Comparison of ENCODE assay signal across 14 cellular contexts in the genomic region with DNA sequence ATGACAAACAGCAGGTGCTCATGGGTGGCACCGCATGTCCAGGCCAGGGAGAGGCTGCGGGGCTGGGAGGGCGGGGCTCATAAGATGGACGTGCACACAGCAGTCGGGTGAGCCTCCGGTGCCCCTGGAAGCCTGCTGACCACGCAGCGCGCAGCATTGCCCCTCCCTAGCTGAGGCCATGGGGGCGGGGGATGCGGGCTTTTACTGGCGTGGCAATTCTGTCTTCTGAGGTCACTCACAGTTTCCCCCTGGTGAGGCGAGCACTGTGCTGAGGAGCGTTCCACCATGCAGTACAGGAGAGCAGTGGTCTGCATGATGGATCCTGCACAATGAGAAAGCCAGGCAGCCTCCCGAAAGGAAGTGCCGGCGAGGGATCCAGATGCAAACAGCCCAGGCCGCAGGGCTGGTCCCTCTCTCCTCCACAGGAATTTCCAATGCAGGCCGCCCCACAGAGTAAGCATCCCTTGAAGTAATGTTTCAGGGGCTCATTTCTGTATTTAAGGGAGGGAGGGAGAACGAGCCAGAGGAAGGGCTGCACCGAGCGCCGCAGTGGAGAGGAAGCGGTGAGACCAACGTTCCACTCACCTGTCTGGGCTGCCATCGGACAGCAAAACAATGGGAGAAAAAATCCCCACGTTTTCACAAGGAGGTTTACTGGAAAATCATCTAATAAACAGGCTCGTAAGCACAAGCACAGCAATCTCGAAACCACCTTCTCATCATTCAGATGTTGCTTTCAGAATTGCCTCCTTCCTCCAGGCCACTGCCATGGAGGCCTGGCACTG. TPM values are rescaled to one million over a fixed set of nuclear protein-coding genes. Genes with fewer than 3 reads are reported as not detected.
DNase-seq lines count a peak whose midpoint lies in the region; ATAC-seq, FAIRE-seq and TF ChIP-seq lines count a peak whose summit lies in the region.
"Had no signal": no experiment of that assay in that cellular context is flagged by ENCODE, and none has a peak within 500 bp of the region (broad histone marks: within the 10 kb centered on the region; RNA-seq: fewer than 3 reads in every experiment).

No MANE protein-coding gene starts in this region.

- TF ChIP-seq EP300 in SK-N-SH (IDR thresholded peaks at IDR 0.05; ENCODE audit: borderline replicate concordance in 1 of 2, low read depth in 1 of 2, low read length in 1 of 2): no peak
- TF ChIP-seq EP300 in ovary (IDR thresholded peaks at IDR 0.05): no peak

- no peaks in the 10 kb centered on the region for H3K36me3 ChIP-seq in SK-N-SH (replicated peaks in 1 of 2; ENCODE audit: control insufficient read depth in 1 of 2, insufficient read depth in 2 of 2, low read length in 1 of 2)
- no peaks in the 10 kb centered on the region for H3K36me3 ChIP-seq in naive thymus-derived CD4-positive, alpha-beta T cell (ENCODE audit: control insufficient read depth in 2 of 3, insufficient read depth in 3 of 3, low read length in 3 of 3)
- H3K36me3 ChIP-seq in ovary: no peaks in the 10 kb centered on the region
- H3K36me3 ChIP-seq in pancreas: no peaks in the 10 kb centered on the region
- H3K36me3 ChIP-seq: suprapubic skin had no signal

- H3K27me3 Mint-ChIP-seq in activated T-cell treated with anti-CD3 and anti-CD28 coated beads, Interleukin-2, amount 50 U/mL, for 4 hours (ENCODE audit: low read depth): no peaks in the 10 kb centered on the region
- peaks cover 0 to 2% (median 0%) of the 10 kb centered on the region in 5 donors for H3K27me3 Mint-ChIP-seq in naive thymus-derived CD4-positive, alpha-beta T cell
- H3K27me3 Mint-ChIP-seq in stimulated activated naive CD8-positive, alpha-beta T cell treated with anti-CD3 and anti-CD28 coated beads, Interleukin-15, Interleukin-2, amounts not matched to agents 100 ng/mL and 50 ng/mL, for 24 hours: peaks cover 3% of the 10 kb centered on the region

- peaks cover 65% of the 10 kb centered on the region; the same call in 1 of the 2 replicates for H3K27me3 ChIP-seq in SK-N-SH (ENCODE audit: insufficient read depth)
- no peaks in the 10 kb centered on the region for H3K27me3 ChIP-seq in naive thymus-derived CD4-positive, alpha-beta T cell (ENCODE audit: control insufficient read depth in 2 of 2, insufficient read depth in 2 of 2, low read length in 2 of 2)
- H3K27me3 ChIP-seq in ovary: no peaks in the 10 kb centered on the region
- no peaks in the 10 kb centered on the region for H3K27me3 ChIP-seq in pancreas

- TF ChIP-seq CTCF in SK-N-SH (IDR thresholded peaks at IDR 0.05): no peak
- TF ChIP-seq CTCF in ovary (IDR thresholded peaks at IDR 0.05): no peak
- no peak for TF ChIP-seq CTCF in pancreas (IDR thresholded peaks at IDR 0.05)

- intact Hi-C loops in naive thymus-derived CD4-positive, alpha-beta T cell (cut with micrococcal nuclease): loop anchor here (1.0 to 5.0 kb wide), 13 partner anchors 17 to 263 kb away; a partner anchor contains a TSS
- intact Hi-C loops in ovary (cut with DNase I) (no loop called here), pancreas (cut with DNase I) (no loop called here)

- no peak overlapping the region for H3K9ac ChIP-seq in SK-N-SH

- 26% methylated on average over 12 of the region's 29 CpGs for WGBS in SK-N-SH (ENCODE audit: low lambda C conversion rate)
- WGBS in ovary, 3 donors: 79 to 83% (median 80%) methylated on average over 28 to 29 of the region's 29 CpGs
- WGBS in pancreas, 2 donors: 68 to 79% methylated on average over 28 to 29 of the region's 29 CpGs

- H3K4me3 ChIP-seq in SK-N-SH (ENCODE audit: low read depth in 2 of 2, low read length in 1 of 2) (no peak overlapping the region), ovary (no peak overlapping the region), pancreas (no peak overlapping the region)
- H3K4me3 ChIP-seq in naive thymus-derived CD4-positive, alpha-beta T cell (ENCODE audit: low read length): peak overlapping the region; percentile 38
- H3K4me3 ChIP-seq: smooth muscle cell, suprapubic skin had no signal

- H3K4me3 Mint-ChIP-seq in activated T-cell treated with anti-CD3 and anti-CD28 coated beads, Interleukin-2, amount 50 U/mL, for 4 hours: peak overlapping the region; percentile 59
- peak overlapping the region in 9 of 10 donors; percentile 16 to 76 (median 63) for H3K4me3 Mint-ChIP-seq in naive thymus-derived CD4-positive, alpha-beta T cell
- H3K4me3 Mint-ChIP-seq in stimulated activated naive CD8-positive, alpha-beta T cell treated with anti-CD3 and anti-CD28 coated beads, Interleukin-15, Interleukin-2, amounts not matched to agents 100 ng/mL and 50 ng/mL, for 24 hours: peak overlapping the region; percentile 74
- H3K4me3 Mint-ChIP-seq: neural crest cell had no signal

- H3K9me3 ChIP-seq in SK-N-SH (no peaks in the 10 kb centered on the region), ovary (no peaks in the 10 kb centered on the region), pancreas (no peaks in the 10 kb centered on the region)
- H3K9me3 ChIP-seq in naive thymus-derived CD4-positive, alpha-beta T cell (ENCODE audit: control insufficient read depth in 2 of 3, low read length in 3 of 3): no peaks in the 10 kb centered on the region
- H3K9me3 ChIP-seq: suprapubic skin had no signal

- H3K4me1 Mint-ChIP-seq in activated T-cell treated with anti-CD3 and anti-CD28 coated beads, Interleukin-2, amount 50 U/mL, for 4 hours (ENCODE audit: low read depth): peaks cover 49% of the 10 kb centered on the region
- peaks cover 38 to 57% (median 56%) of the 10 kb centered on the region in 7 donors for H3K4me1 Mint-ChIP-seq in naive thymus-derived CD4-positive, alpha-beta T cell
- H3K4me1 Mint-ChIP-seq in stimulated activated naive CD8-positive, alpha-beta T cell treated with anti-CD3 and anti-CD28 coated beads, Interleukin-15, Interleukin-2, amounts not matched to agents 100 ng/mL and 50 ng/mL, for 24 hours (ENCODE audit: low read depth): peaks cover 50% of the 10 kb centered on the region
- H3K4me1 Mint-ChIP-seq: neural crest cell had no signal

- no peaks in the 10 kb centered on the region for H3F3A ChIP-seq in SK-N-SH (replicated peaks; ENCODE audit: insufficient read depth)

- H3K4me2 ChIP-seq in SK-N-SH: no peak overlapping the region
- H3K4me2 ChIP-seq: smooth muscle cell had no signal

- TF ChIP-seq RAD21 in SK-N-SH (IDR thresholded peaks at IDR 0.05; ENCODE audit: low read length): no peak

- no peak for FAIRE-seq in pancreas (lab: Jason Lieb, UNC)

- CTCF ChIA-PET in SK-N-SH (lab: Yijun Ruan, JAX): no interaction called here
- CTCF ChIA-PET in naive thymus-derived CD4-positive, alpha-beta T cell (lab: Charles Lee): interaction anchor here (0.8 to 0.9 kb wide), 2 partner anchors 13 to 46 kb away, joined by 3 read pairs; no protein-coding TSS in a partner anchor

- H3K9me2 ChIP-seq in SK-N-SH: no peaks in the 10 kb centered on the region

- peak overlapping the region in 7 of 9 donors; percentile 43 to 92 (median 72) for H3K27ac Mint-ChIP-seq in naive thymus-derived CD4-positive, alpha-beta T cell
- peak overlapping the region; percentile 91 for H3K27ac Mint-ChIP-seq in stimulated activated naive CD8-positive, alpha-beta T cell treated with anti-CD3 and anti-CD28 coated beads, Interleukin-15, Interleukin-2, amounts not matched to agents 100 ng/mL and 50 ng/mL, for 24 hours

- DNase-seq in SK-N-SH (no peak), ovary (no peak), pancreas (no peak)
- peak; percentile 53 for DNase-seq in activated T-cell treated with anti-CD3 and anti-CD28 coated beads, Interleukin-2, amount 50 U/mL, for 4 hours
- peak in 1 of 9 donors; percentile 49 for DNase-seq in naive thymus-derived CD4-positive, alpha-beta T cell
- DNase-seq: MV-4-11, NCI-H446 treated with DMSO at 0.1 percent for 48 hours had no signal

- TF ChIP-seq POLR2A in ovary (IDR thresholded peaks at IDR 0.05): no peak

- H3K4me1 ChIP-seq in SK-N-SH (ENCODE audit: control insufficient read depth in 1 of 2, insufficient read depth in 2 of 2, low read depth in 1 of 2, low read length in 1 of 2): no peaks in the 10 kb centered on the region
- H3K4me1 ChIP-seq in naive thymus-derived CD4-positive, alpha-beta T cell (ENCODE audit: control insufficient read depth in 2 of 2, insufficient read depth in 2 of 2, low read length in 2 of 2): peaks cover 36 to 48% of the 10 kb centered on the region in 2 donors
- no peaks in the 10 kb centered on the region for H3K4me1 ChIP-seq in ovary (ENCODE audit: insufficient read depth)
- no peaks in the 10 kb centered on the region for H3K4me1 ChIP-seq in pancreas
- H3K4me1 ChIP-seq: suprapubic skin had no signal

- H2AFZ ChIP-seq in SK-N-SH (ENCODE audit: low read depth): no peak overlapping the region

- POLR2A ChIA-PET in SK-N-SH (lab: Yijun Ruan, JAX): no interaction called here
- POLR2A ChIA-PET in naive thymus-derived CD4-positive, alpha-beta T cell (lab: Charles Lee): interaction anchor here (3.9 kb wide), 1 partner anchor 43 kb away, joined by 21 read pairs; no protein-coding TSS in a partner anchor

- ATAC-seq in SK-N-SH treated with all-trans-retinoic acid at 6 μM for 48 hours (peak; percentile 16; the same call in 1 of the 3 replicates), HG02588 (IDR thresholded peaks at IDR 0.05; ENCODE audit: unreplicated experiment) (no peak), pancreas (no peak)
- ATAC-seq in activated T-cell treated with anti-CD3 and anti-CD28 coated beads, Interleukin-2, amount 50 U/mL, for 4 hours: peak; percentile 28 to 29
- no peak for ATAC-seq in naive thymus-derived CD4-positive, alpha-beta T cell

- H3K36me3 Mint-ChIP-seq in activated T-cell treated with anti-CD3 and anti-CD28 coated beads, Interleukin-2, amount 50 U/mL, for 4 hours (ENCODE audit: insufficient read depth): no peaks in the 10 kb centered on the region
- H3K36me3 Mint-ChIP-seq in naive thymus-derived CD4-positive, alpha-beta T cell: peaks cover 0 to 5% (median 0%) of the 10 kb centered on the region in 5 donors
- peaks cover 3% of the 10 kb centered on the region for H3K36me3 Mint-ChIP-seq in stimulated activated naive CD8-positive, alpha-beta T cell treated with anti-CD3 and anti-CD28 coated beads, Interleukin-15, Interleukin-2, amounts not matched to agents 100 ng/mL and 50 ng/mL, for 24 hours (ENCODE audit: low read depth)

- no peaks in the 10 kb centered on the region for H3K9me3 Mint-ChIP-seq in activated T-cell treated with anti-CD3 and anti-CD28 coated beads, Interleukin-2, amount 50 U/mL, for 4 hours
- no peaks in the 10 kb centered on the region for H3K9me3 Mint-ChIP-seq in naive thymus-derived CD4-positive, alpha-beta T cell
- H3K9me3 Mint-ChIP-seq in stimulated activated naive CD8-positive, alpha-beta T cell treated with anti-CD3 and anti-CD28 coated beads, Interleukin-15, Interleukin-2, amounts not matched to agents 100 ng/mL and 50 ng/mL, for 24 hours: no peaks in the 10 kb centered on the region

- H3K27ac ChIP-seq in SK-N-SH (ENCODE audit: low read depth in 2 of 2, low read length in 1 of 2): no peak overlapping the region
- no peak overlapping the region for H3K27ac ChIP-seq in naive thymus-derived CD4-positive, alpha-beta T cell (ENCODE audit: low read depth, low read length)
- no peak overlapping the region for H3K27ac ChIP-seq in ovary
- no peak overlapping the region for H3K27ac ChIP-seq in pancreas
- H3K27ac ChIP-seq: 22Rv1, suprapubic skin had no signal

- H3K79me2 ChIP-seq in SK-N-SH (ENCODE audit: insufficient read depth): no peaks in the 10 kb centered on the region

- no peaks in the 10 kb centered on the region for H4K20me1 ChIP-seq in SK-N-SH (ENCODE audit: insufficient read depth)

RNA-seq across cellular contexts. Expression of a gene that starts 56.0 kb away (rescaled TPM):
- polyA plus RNA-seq in SK-N-SH (2012; rRNA removed) (not detected in 2 replicates), ovary (1 to 10 TPM in 1 of 2 donors, under 1 TPM in 1; 0.12 to 1.5 TPM), pancreas (under 1 TPM; 0.04 to 0.05 TPM)
- polyA plus RNA-seq in SK-N-SH (2012; cell fraction: cytosol; rRNA removed): under 0.01 TPM in 1 of 2 replicates, not detected in the other
- polyA plus RNA-seq in SK-N-SH (2012; cell fraction: nucleus; rRNA removed): 0.01 TPM in 1 of 2 replicates, not detected in the other
- total RNA-seq in activated T-cell treated with anti-CD3 and anti-CD28 coated beads, Interleukin-2, amount 50 U/mL, for 4 hours: 100 to 1,000 TPM; 720 to 924 (median 743) TPM
- total RNA-seq in naive thymus-derived CD4-positive, alpha-beta T cell: 100 to 1,000 TPM in 1 of 5 experiments, 10 to 100 TPM in 4; 11.8 to 175 (median 27.1) TPM
- polyA plus RNA-seq in naive thymus-derived CD4-positive, alpha-beta T cell: 1 to 10 TPM; 3.2 to 8.2 TPM
- total RNA-seq in ovary (10 to 100 TPM in 1 of 7 donors, 1 to 10 TPM in 4, under 1 TPM in 2; 0.38 to 20.7 (median 1.0) TPM), pancreas (1 to 10 TPM in 3 of 6 donors, under 1 TPM in 3; 0.09 to 3.8 (median 0.86) TPM)
- polyA plus RNA-seq: smooth muscle cell had no signal

Comparison
In these comparisons a context has a peak if more than half of its experiments do, and no peak if none do; other contexts are left out.
1. ATAC-seq: peak in SK-N-SH treated with all-trans-retinoic acid at 6 μM for 48 hours (single experiment) and activated T-cell treated with anti-CD3 and anti-CD28 coated beads, Interleukin-2, amount 50 U/mL, for 4 hours (2 of 2); none in naive thymus-derived CD4-positive, alpha-beta T cell (single experiment), HG02588 (single experiment) and pancreas (0 of 4).
2. RNA of a gene that starts 56.0 kb away (total RNA-seq): 720 to 924 TPM in activated T-cell treated with anti-CD3 and anti-CD28 coated beads, Interleukin-2, amount 50 U/mL, for 4 hours; 11.8 to 175 TPM in naive thymus-derived CD4-positive, alpha-beta T cell, 0.38 to 20.7 TPM in ovary and 0.09 to 3.8 TPM in pancreas; every median in the first group is over 4 times any median in the second.
3. intact Hi-C loops: an anchor here in naive thymus-derived CD4-positive, alpha-beta T cell (1.0 to 5.0 kb wide); none called in ovary and pancreas.
4. Peak in every context shown above with its lines, with median percentiles within 50 percentile points of each other: H3K4me3 Mint-ChIP-seq.